ENCODE assay signal across 27 cellular contexts in the genomic region with DNA sequence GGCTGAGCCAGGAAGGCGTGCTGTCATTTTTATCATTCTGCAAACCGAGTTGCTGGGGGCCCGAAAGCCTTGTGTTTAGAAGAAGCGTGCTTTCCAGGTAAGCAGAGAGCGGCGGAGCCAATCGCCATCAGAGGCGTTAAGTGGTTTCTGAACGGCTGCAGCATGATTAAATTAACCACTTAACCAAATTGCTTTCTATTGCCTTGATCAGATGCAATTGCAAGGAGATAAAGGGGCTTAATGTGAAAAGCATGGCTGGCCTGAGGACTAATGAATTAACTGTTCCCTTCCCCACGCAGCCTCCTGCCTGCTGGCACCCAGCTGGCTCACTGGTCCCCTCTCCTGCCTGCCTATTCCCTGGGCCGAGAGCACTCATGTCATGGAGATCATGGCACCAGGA. TPM values are rescaled to one million over a fixed set of nuclear protein-coding genes. Genes with fewer than 3 reads are reported as not detected.
DNase-seq lines count a peak whose midpoint lies in the region; ATAC-seq lines count a peak whose summit lies in the region.
"Had no signal": no experiment of that assay in that cellular context is flagged by ENCODE, and none has a peak within 500 bp of the region (broad histone marks: within the 10 kb centered on the region; RNA-seq: fewer than 3 reads in every experiment).

No MANE protein-coding gene starts in this region.

- no peak overlapping the region for H3K4me2 ChIP-seq in trophoblast cell (ENCODE audit: low read length)
- H3K4me2 ChIP-seq: hepatocyte had no signal

- no peaks in the 10 kb centered on the region for H3K4me1 Mint-ChIP-seq in effector memory CD8-positive, alpha-beta T cell (ENCODE audit: low read depth in 2 of 2)
- H3K4me1 Mint-ChIP-seq: activated CD4-positive, alpha-beta T cell treated with anti-CD3 and anti-CD28 coated beads, Interleukin-2, amount 10 ng/mL, durations not matched to agents 7 days and 5 days; activated naive CD4-positive, alpha-beta T cell treated with anti-CD3 and anti-CD28 coated beads, Interleukin-2, amount 50 U/mL, for 24 hours; IgD-negative memory B cell; immature natural killer cell had no signal

- no peak overlapping the region for H4K91ac ChIP-seq in trophoblast cell (ENCODE audit: low read depth, low read length)

- H2BK120ac ChIP-seq in trophoblast cell (ENCODE audit: insufficient read depth, low read length, poor library complexity) = no peak overlapping the region

- H2BK12ac ChIP-seq in trophoblast cell (ENCODE audit: low read length) = no peak overlapping the region

- no peak overlapping the region for H4K12ac ChIP-seq in trophoblast cell (ENCODE audit: low read depth, low read length)

- DNase-seq in DMS153 (lab: John Stamatoyannopoulos, UW) (peak; percentile 29), NCI-H1436 treated with DMSO at 0.1 percent for 48 hours (lab: John Stamatoyannopoulos, UW) (peak; percentile 89), NCI-H524 (lab: John Stamatoyannopoulos, UW) (peak; percentile 91 to 96), Ammon's horn (ENCODE audit: low spot score) (no peak), trophoblast cell (no peak)
- DNase-seq in effector memory CD8-positive, alpha-beta T cell = no peak
- DNase-seq: activated CD4-positive, alpha-beta T cell treated with anti-CD3 and anti-CD28 coated beads, Interleukin-2, amount 10 ng/mL, durations not matched to agents 7 days and 5 days; aorta; DMS53; dorsolateral prefrontal cortex; immature natural killer cell; NCI-H2171 treated with DMSO at 0.1 percent for 48 hours; pancreas; stimulated activated CD4-positive, alpha-beta T cell treated with anti-CD3 and anti-CD28 coated beads, Interleukin-15, amount 100 ng/mL, for 24 hours; stimulated activated CD8-positive, alpha-beta memory T cell treated with anti-CD3 and anti-CD28 coated beads, Interleukin-4, amount 100 ng/mL, for 48 hours; upper lobe of right lung had no signal

- H3K14ac ChIP-seq in trophoblast cell (ENCODE audit: low read length) = no peak overlapping the region

- H3K18ac ChIP-seq in trophoblast cell (ENCODE audit: low read length) = no peak overlapping the region

- no peak overlapping the region for H3K9ac ChIP-seq in endocrine pancreas (ENCODE audit: control insufficient read depth, insufficient read depth, low read length)
- H3K9ac ChIP-seq in trophoblast cell (ENCODE audit: low read length) = no peak overlapping the region

- H2AK5ac ChIP-seq in trophoblast cell (ENCODE audit: low read length) = no peak overlapping the region

- H3K27ac ChIP-seq in trophoblast cell (ENCODE audit: low read depth, low read length) = no peak overlapping the region
- H3K27ac ChIP-seq: C4-2B, dorsolateral prefrontal cortex, hepatocyte, pancreas, upper lobe of right lung, VCaP had no signal

- H3K27ac Mint-ChIP-seq in effector memory CD8-positive, alpha-beta T cell = no peak overlapping the region
- H3K27ac Mint-ChIP-seq: activated CD4-positive, alpha-beta T cell treated with anti-CD3 and anti-CD28 coated beads, Interleukin-2, amount 10 ng/mL, durations not matched to agents 7 days and 5 days; activated naive CD4-positive, alpha-beta T cell treated with anti-CD3 and anti-CD28 coated beads, Interleukin-2, amount 50 U/mL, for 24 hours; activated T-helper 1 cell treated with anti-CD3 and anti-CD28 coated beads, Interleukin-12 subunit alpha, Interleukin-12 subunit beta, Interleukin-2, Interleukin-4 antibody, amounts not matched to agents 30 ng/mL and 10 ng/mL and 1 ng/mL, durations not matched to agents 14 hours and 24 hours and 36 hours; IgD-negative memory B cell; immature natural killer cell; natural killer cell treated with Interleukin-12 subunit alpha and Interleukin-12 subunit beta and Interleukin-15 and Interleukin-18, amount 100 ng/mL, for 72 hours had no signal

- H3K79me1 ChIP-seq in trophoblast cell (ENCODE audit: low read length) = no peaks in the 10 kb centered on the region

- no peak overlapping the region for H2BK5ac ChIP-seq in trophoblast cell (ENCODE audit: low read depth, low read length, poor library complexity)

- H3K9me3 ChIP-seq in endocrine pancreas (ENCODE audit: control insufficient read depth, low read length) = no peaks in the 10 kb centered on the region
- H3K9me3 ChIP-seq in trophoblast cell (ENCODE audit: insufficient read depth, low read depth, low read length) = peaks cover 6% of the 10 kb centered on the region
- H3K9me3 ChIP-seq: HAP-1, pancreas, upper lobe of right lung had no signal

- no CpG with 5 or more reads among the region's 11 CpGs for WGBS in trophoblast cell (ENCODE audit: extremely low coverage, insufficient coverage, insufficient read length)

- H3K23ac ChIP-seq in trophoblast cell (ENCODE audit: low read length) = no peak overlapping the region

- H3K79me2 ChIP-seq in trophoblast cell (ENCODE audit: control insufficient read depth, insufficient read depth, low read length, poor library complexity) = no peaks in the 10 kb centered on the region
- H3K79me2 ChIP-seq: hepatocyte had no signal

- ATAC-seq in effector memory CD8-positive, alpha-beta T cell (replicated peaks) = no peak
- no peak for ATAC-seq in HG02763 (IDR thresholded peaks at IDR 0.05; ENCODE audit: unreplicated experiment)
- ATAC-seq: natural killer cell treated with Interleukin-12 subunit alpha and Interleukin-12 subunit beta and Interleukin-15 and Interleukin-18, amount 100 ng/mL, for 72 hours; sciatic nerve; upper lobe of right lung had no signal

- no peak overlapping the region for H3K4me3 Mint-ChIP-seq in effector memory CD8-positive, alpha-beta T cell
- H3K4me3 Mint-ChIP-seq: activated CD4-positive, alpha-beta T cell treated with anti-CD3 and anti-CD28 coated beads, Interleukin-2, amount 10 ng/mL, durations not matched to agents 7 days and 5 days; activated naive CD4-positive, alpha-beta T cell treated with anti-CD3 and anti-CD28 coated beads, Interleukin-2, amount 50 U/mL, for 24 hours; activated T-helper 1 cell treated with anti-CD3 and anti-CD28 coated beads, Interleukin-12 subunit alpha, Interleukin-12 subunit beta, Interleukin-2, Interleukin-4 antibody, amounts not matched to agents 30 ng/mL and 10 ng/mL and 1 ng/mL, durations not matched to agents 14 hours and 24 hours and 36 hours; IgD-negative memory B cell; immature natural killer cell; natural killer cell treated with Interleukin-12 subunit alpha and Interleukin-12 subunit beta and Interleukin-15 and Interleukin-18, amount 100 ng/mL, for 72 hours had no signal

- H3K27me3 ChIP-seq in endocrine pancreas (ENCODE audit: control insufficient read depth, insufficient read depth, low read length) (no peaks in the 10 kb centered on the region), trophoblast cell (ENCODE audit: insufficient read depth, low read length) (no peaks in the 10 kb centered on the region)
- H3K27me3 ChIP-seq: hepatocyte, pancreas had no signal

- no peaks in the 10 kb centered on the region for H3K9me3 Mint-ChIP-seq in effector memory CD8-positive, alpha-beta T cell
- H3K9me3 Mint-ChIP-seq: activated naive CD4-positive, alpha-beta T cell treated with anti-CD3 and anti-CD28 coated beads, Interleukin-2, amount 50 U/mL, for 24 hours; activated T-helper 1 cell treated with anti-CD3 and anti-CD28 coated beads, Interleukin-12 subunit alpha, Interleukin-12 subunit beta, Interleukin-2, Interleukin-4 antibody, amounts not matched to agents 30 ng/mL and 10 ng/mL and 1 ng/mL, durations not matched to agents 14 hours and 24 hours and 36 hours; natural killer cell treated with Interleukin-12 subunit alpha and Interleukin-12 subunit beta and Interleukin-15 and Interleukin-18, amount 100 ng/mL, for 72 hours had no signal

- no peaks in the 10 kb centered on the region for H3K36me3 ChIP-seq in endocrine pancreas (ENCODE audit: control insufficient read depth, insufficient read depth, low read length)
- H3K36me3 ChIP-seq in trophoblast cell (ENCODE audit: control insufficient read depth in 1 of 2, insufficient read depth in 2 of 2, low read length in 2 of 2) = no peaks in the 10 kb centered on the region
- H3K36me3 ChIP-seq: HAP-1, pancreas, upper lobe of right lung had no signal

- H3K27me3 Mint-ChIP-seq in effector memory CD8-positive, alpha-beta T cell = peaks cover 32 to 42% of the 10 kb centered on the region in 2 donors

- no peak overlapping the region for H2AFZ ChIP-seq in trophoblast cell (ENCODE audit: insufficient read depth, low read length, poor library complexity)
- H2AFZ ChIP-seq: hepatocyte had no signal

- H4K8ac ChIP-seq in trophoblast cell (ENCODE audit: low read depth, low read length) = no peak overlapping the region

- peaks cover 8% of the 10 kb centered on the region for H3K4me1 ChIP-seq in endocrine pancreas (ENCODE audit: control insufficient read depth, insufficient read depth, low read length)
- H3K4me1 ChIP-seq in trophoblast cell (ENCODE audit: control insufficient read depth in 1 of 2, insufficient read depth in 2 of 2, low read length in 2 of 2) = no peaks in the 10 kb centered on the region
- H3K4me1 ChIP-seq: HAP-1, pancreas, upper lobe of right lung had no signal

- H3K36me3 Mint-ChIP-seq in effector memory CD8-positive, alpha-beta T cell (ENCODE audit: insufficient read depth) = no peaks in the 10 kb centered on the region
- H3K36me3 Mint-ChIP-seq: activated naive CD4-positive, alpha-beta T cell treated with anti-CD3 and anti-CD28 coated beads, Interleukin-2, amount 50 U/mL, for 24 hours; IgD-negative memory B cell; immature natural killer cell; natural killer cell treated with Interleukin-12 subunit alpha and Interleukin-12 subunit beta and Interleukin-15 and Interleukin-18, amount 100 ng/mL, for 72 hours had no signal

- H3K4me3 ChIP-seq in endocrine pancreas (ENCODE audit: control insufficient read depth, insufficient read depth, low read length) = peak overlapping the region; percentile 9
- no peak overlapping the region for H3K4me3 ChIP-seq in trophoblast cell (ENCODE audit: low read depth, low read length)
- H3K4me3 ChIP-seq: dorsolateral prefrontal cortex, HAP-1, hepatocyte, pancreas, upper lobe of right lung had no signal

- no peak overlapping the region for H3K4ac ChIP-seq in trophoblast cell (ENCODE audit: low read depth, low read length)

RNA-seq across cellular contexts. Expression of a gene that starts 36.6 kb away (rescaled TPM):
- polyA plus RNA-seq in trophoblast cell (2013) = 0.19 TPM in 2 replicates

Comparison
In these comparisons a context has a peak if more than half of its experiments do, and no peak if none do; other contexts are left out.
1. DNase-seq: peak in DMS153 (single experiment), NCI-H1436 treated with DMSO at 0.1 percent for 48 hours (single experiment) and NCI-H524 (2 of 2); none in Ammon's horn (single experiment), effector memory CD8-positive, alpha-beta T cell (0 of 3) and trophoblast cell (0 of 2).